ENCODE assay signal across 13 cellular contexts in genomic region chr6:107711412-107711811, GRCh38.
"Had no signal": no experiment of that assay in that cellular context is flagged by ENCODE, and none has a peak within 500 bp of the region (broad histone marks: within the 10 kb centered on the region; RNA-seq: fewer than 3 reads in every experiment).

No MANE protein-coding gene starts in this region.

- H3K9me3 Mint-ChIP-seq: natural killer cell treated with Interleukin-12 subunit alpha and Interleukin-12 subunit beta and Interleukin-15 and Interleukin-18, amount 100 ng/mL, for 72 hours had no signal

- H3K36me3 Mint-ChIP-seq: natural killer cell treated with Interleukin-12 subunit alpha and Interleukin-12 subunit beta and Interleukin-15 and Interleukin-18, amount 100 ng/mL, for 72 hours had no signal

- H2AFZ ChIP-seq: hepatocyte had no signal

- H3K36me3 ChIP-seq: tibial nerve had no signal

- H3K9me3 ChIP-seq: SK-N-SH, tibial nerve had no signal

- DNase-seq: activated CD4-positive, CD25-positive, alpha-beta regulatory T cell; activated naive CD4-positive, alpha-beta T cell; left cardiac atrium; mesendoderm; occipital lobe; stimulated activated CD4-positive, alpha-beta T cell treated with anti-CD3 and anti-CD28 coated beads, Interleukin-2, amount 100 ng/mL, for 24 hours; stimulated activated naive CD4-positive, alpha-beta T cell treated with Interleukin-2 at 50 U/mL for 16 hours; T-helper 9 cell had no signal

- H3K27me3 Mint-ChIP-seq: natural killer cell treated with Interleukin-12 subunit alpha and Interleukin-12 subunit beta and Interleukin-15 and Interleukin-18, amount 100 ng/mL, for 72 hours had no signal

- H3K9ac ChIP-seq: SK-N-SH had no signal

- H3K4me2 ChIP-seq: hepatocyte, SK-N-SH had no signal

- ATAC-seq: left cardiac atrium; natural killer cell treated with Interleukin-12 subunit alpha and Interleukin-12 subunit beta and Interleukin-15 and Interleukin-18, amount 100 ng/mL, for 72 hours had no signal

- H3K79me2 ChIP-seq: hepatocyte had no signal

- H3K27me3 ChIP-seq: hepatocyte, tibial nerve had no signal

- H3K27ac ChIP-seq: hepatocyte, tibial nerve had no signal

- H3K27ac Mint-ChIP-seq: progenitor cell of endocrine pancreas had no signal

- H3K4me3 ChIP-seq: hepatocyte, tibial nerve had no signal
